Comparison of ENCODE assay signal across 7 cellular contexts in genomic region chr1:63615809-63616420, GRCh38.
DNase-seq lines count a peak whose midpoint lies in the region; ATAC-seq and TF ChIP-seq lines count a peak whose summit lies in the region.

No MANE protein-coding gene starts in this region.

- DNase-seq in GM12865 (ENCODE audit: low read depth) (peak; percentile 79), NCI-H2227 (lab: John Stamatoyannopoulos, UW; ENCODE audit: unreplicated experiment) (peak; percentile 87), kidney tubule cell (ENCODE audit: low spot score) (peak; percentile 75)
- peak; percentile 3 to 43 (median 14) for DNase-seq in activated CD4-positive, CD25-positive, alpha-beta regulatory T cell (lab: John Stamatoyannopoulos, UW)
- DNase-seq in central memory CD4-positive, alpha-beta T cell, result peak; percentile 56
- peak; percentile 23 to 46 for DNase-seq in stimulated activated CD4-positive, alpha-beta T cell treated with anti-CD3 and anti-CD28 coated beads, Interleukin-4, amount 100 ng/mL, for 4 hours

- H3K4me3 ChIP-seq in GM12865 (ENCODE audit: low read depth, low read length), result no peak overlapping the region

- peak; percentile 65 for TF ChIP-seq CTCF in GM12865 (IDR thresholded peaks at IDR 0.05; ENCODE audit: insufficient read depth, low read depth, low read length, missing control alignments)

- ATAC-seq in HG02759 (IDR thresholded peaks at IDR 0.05; ENCODE audit: unreplicated experiment), result peak; percentile 68

Comparison
In these comparisons a context has a peak if more than half of its experiments do, and no peak if none do; other contexts are left out.
1. DNase-seq: peak in every context shown above with its lines; median percentile 87 in NCI-H2227; 79 in GM12865; 75 in kidney tubule cell; 56 in central memory CD4-positive, alpha-beta T cell; 34 in stimulated activated CD4-positive, alpha-beta T cell treated with anti-CD3 and anti-CD28 coated beads, Interleukin-4, amount 100 ng/mL, for 4 hours; 14 in activated CD4-positive, CD25-positive, alpha-beta regulatory T cell.